ENCODE assay signal across 8 cellular contexts in the genomic region with DNA sequence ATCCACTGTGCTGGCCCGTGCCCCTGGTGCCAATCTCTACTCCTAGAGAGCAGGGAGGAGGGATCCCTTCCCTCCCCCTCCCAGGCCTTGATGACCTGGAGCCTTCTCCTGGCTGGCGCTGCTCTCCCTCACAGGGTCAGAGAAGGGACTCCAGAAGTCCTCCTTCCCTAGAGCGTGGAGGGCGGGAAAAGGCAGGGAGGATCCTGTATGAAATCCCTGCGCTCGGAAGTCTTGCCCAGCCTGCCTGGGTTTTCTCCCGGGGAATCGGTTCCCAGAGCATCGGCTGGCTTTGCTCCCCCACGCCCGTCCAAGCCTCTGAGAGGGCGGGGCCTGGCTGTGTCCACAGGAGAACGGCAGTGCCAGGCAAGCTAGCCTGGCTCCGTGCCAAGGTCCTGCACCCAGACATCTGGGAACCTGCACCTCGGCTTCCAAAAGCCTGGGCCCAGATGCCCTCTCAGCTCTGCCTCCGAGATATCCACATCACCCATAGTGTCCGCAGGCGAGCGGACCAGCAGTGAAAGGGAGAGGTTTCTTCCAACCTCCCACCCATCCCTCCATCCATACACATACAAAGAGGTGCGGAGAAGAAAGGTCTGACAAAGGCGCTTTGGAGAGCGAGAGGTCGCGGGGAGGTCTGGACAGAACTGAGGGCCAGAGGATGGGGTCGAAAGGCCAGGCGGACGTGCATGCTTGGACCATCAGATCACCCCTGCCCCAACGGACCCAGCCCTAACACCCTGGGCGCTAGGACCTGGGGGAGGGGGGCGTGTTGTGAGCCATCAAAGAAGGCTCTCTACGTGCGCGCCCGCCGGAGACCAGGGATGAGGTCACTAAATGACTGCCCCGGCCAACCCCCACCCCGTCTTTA. TPM values are rescaled to one million over a fixed set of nuclear protein-coding genes. Genes with fewer than 3 reads are reported as not detected.
DNase-seq lines count a peak whose midpoint lies in the region; ATAC-seq, FAIRE-seq and TF ChIP-seq lines count a peak whose summit lies in the region.

No MANE protein-coding gene starts in this region.

- ATAC-seq in pancreas (peak; percentile 72 to 80 (median 76)), HG02610 (IDR thresholded peaks at IDR 0.05; ENCODE audit: unreplicated experiment) (no peak), GM21447 (IDR thresholded peaks at IDR 0.05; ENCODE audit: unreplicated experiment) (no peak)

- no peaks in the 10 kb centered on the region for H3K9me3 ChIP-seq in ES-I3 (ENCODE audit: control insufficient read depth, insufficient read depth, low read length)
- H3K9me3 ChIP-seq in left ventricle myocardium inferior (replicated peaks): no peaks in the 10 kb centered on the region
- no peaks in the 10 kb centered on the region for H3K9me3 ChIP-seq in pancreas

- no peak for TF ChIP-seq CTCF in left ventricle myocardium inferior (IDR thresholded peaks at IDR 0.05; ENCODE audit: borderline replicate concordance)
- no peak for TF ChIP-seq CTCF in pancreas (IDR thresholded peaks at IDR 0.05)

- DNase-seq in NCI-H524 (lab: John Stamatoyannopoulos, UW) (peak; percentile 76 to 78), amygdala (lab: John Stamatoyannopoulos, UW) (peak in 55 of 56 donors; percentile 50 to 94 (median 79)), left ventricle myocardium inferior (peak; percentile 73), pancreas (peak; percentile 64 to 90 (median 76)), DMS153 treated with DMSO at 0.1 percent for 48 hours (lab: John Stamatoyannopoulos, UW; ENCODE audit: unreplicated experiment) (no peak)

- WGBS in pancreas, 2 donors: 2 to 5% methylated on average over 37 of the region's 37 CpGs

- H3K27me3 ChIP-seq in left ventricle myocardium inferior (ENCODE audit: low read depth): no peaks in the 10 kb centered on the region
- H3K27me3 ChIP-seq in pancreas: no peaks in the 10 kb centered on the region

- no peaks in the 10 kb centered on the region for H3K36me3 ChIP-seq in ES-I3 (ENCODE audit: insufficient read depth, low read length)
- H3K36me3 ChIP-seq in left ventricle myocardium inferior: no peaks in the 10 kb centered on the region
- H3K36me3 ChIP-seq in pancreas: no peaks in the 10 kb centered on the region

- H3K27ac ChIP-seq in left ventricle myocardium inferior (replicated peaks) (peak overlapping the region; percentile 79), pancreas (no peak overlapping the region)

- intact Hi-C loops in left ventricle myocardium inferior (cut with micrococcal nuclease) (no loop called here), pancreas (cut with DNase I) (no loop called here)

- H3K4me3 ChIP-seq in left ventricle myocardium inferior: peak overlapping the region; percentile 93
- peak overlapping the region in 2 of 4 donors; percentile 57 to 59 for H3K4me3 ChIP-seq in pancreas

- H3K4me1 ChIP-seq in ES-I3 (ENCODE audit: insufficient read depth, low read length) (peaks cover 14% of the 10 kb centered on the region), left ventricle myocardium inferior (peaks cover 43% of the 10 kb centered on the region), pancreas (peaks cover 0 to 7% (median 0%) of the 10 kb centered on the region in 3 donors)

- H3K9ac ChIP-seq in ES-I3 (ENCODE audit: low read depth, low read length): peak overlapping the region; percentile 82

- no peak for FAIRE-seq in pancreas (lab: Jason Lieb, UNC)

RNA-seq across cellular contexts. Expression of gene MPP2, which starts 1.1 kb away (rescaled TPM):
- 12.1 TPM for total RNA-seq in left ventricle myocardium inferior
- total RNA-seq in pancreas: 1 to 10 TPM; 1.0 to 2.9 (median 2.1) TPM
- 1 to 10 TPM; 1.9 to 6.6 TPM for polyA plus RNA-seq in pancreas

RNA-seq across cellular contexts. Expression of gene PPY, which starts 36.1 kb away (rescaled TPM):
- total RNA-seq in left ventricle myocardium inferior (not detected), pancreas (10 to 100 TPM in 4 of 6 donors, 1 to 10 TPM in 2; 7.2 to 46.0 (median 22.7) TPM)
- polyA plus RNA-seq in pancreas: 100 to 1,000 TPM in 1 of 2 donors, 10 to 100 TPM in 1; 57.7 to 392 TPM

RNA-seq across cellular contexts. Expression of gene PYY, which starts 47.5 kb away (rescaled TPM):
- total RNA-seq in left ventricle myocardium inferior: not detected
- under 1 TPM in 2 of 6 donors, not detected in 4; 0.35 to 0.49 TPM for total RNA-seq in pancreas
- 1 to 10 TPM in 1 of 2 donors, under 1 TPM in 1; 0.66 to 1.1 TPM for polyA plus RNA-seq in pancreas

RNA-seq across cellular contexts. Expression of gene CD300LG, which starts 59.2 kb away (rescaled TPM):
- 12.6 TPM for total RNA-seq in left ventricle myocardium inferior
- total RNA-seq in pancreas: under 1 TPM; 0.09 to 0.69 (median 0.37) TPM
- polyA plus RNA-seq in pancreas: 1 to 10 TPM in 1 of 2 donors, under 1 TPM in 1; 0.47 to 4.3 TPM

Comparison
In these comparisons a context has a peak if more than half of its experiments do, and no peak if none do; other contexts are left out.
1. ATAC-seq: peak in pancreas (4 of 4); none in HG02610 (single experiment) and GM21447 (single experiment).